Comparison of ENCODE assay signal across 1 cellular context in the genomic region with DNA sequence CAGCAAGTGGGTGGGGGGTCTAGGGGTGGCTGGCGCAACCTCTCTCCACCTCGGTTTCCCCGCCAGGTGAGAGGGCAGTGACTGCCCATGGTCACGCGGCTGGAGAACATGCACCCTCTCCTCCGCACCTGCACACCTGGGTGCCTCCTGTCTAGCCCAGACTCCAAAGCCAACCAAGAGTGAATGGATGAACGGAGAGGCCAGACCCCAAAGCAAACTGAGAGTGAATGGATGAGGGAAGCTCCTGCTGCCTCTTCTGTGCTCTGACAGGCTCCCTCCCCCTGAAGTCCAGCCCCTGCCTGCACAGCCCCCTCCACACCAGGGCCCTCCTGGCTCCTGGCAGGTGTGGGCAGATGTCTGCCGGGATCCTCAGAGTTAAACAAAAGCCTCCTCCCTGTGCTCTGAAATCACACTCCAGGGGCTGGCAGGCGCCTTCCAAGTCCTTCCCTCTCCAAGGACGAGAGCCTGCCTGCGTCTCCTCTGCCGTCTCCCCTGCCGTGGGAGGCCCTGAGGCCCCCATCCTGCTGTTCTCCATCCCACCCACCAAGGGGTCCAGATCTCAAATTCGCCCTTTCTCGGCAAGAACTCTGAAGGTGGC.
TF ChIP-seq lines count a peak whose summit lies in the region.

No MANE protein-coding gene starts in this region.

TF ChIP-seq in SK-N-SH, 30 proteins besides CTCF, POLR2A, EP300 and RAD21 (continued from another document):
- no peak for TF ChIP-seq USF2 (IDR thresholded peaks at IDR 0.05; ENCODE audit: borderline replicate concordance, low read depth, low read length)
- TF ChIP-seq YY1 (IDR thresholded peaks at IDR 0.05; ENCODE audit: low read depth), result no peak
- no peak for TF ChIP-seq GATA2 (CRISPR knock-in tag; IDR thresholded peaks at IDR 0.05)
- no peak for TF ChIP-seq SMC3 (IDR thresholded peaks at IDR 0.05; ENCODE audit: low read depth, low read length)
- TF ChIP-seq FOXJ3 (CRISPR knock-in tag; IDR thresholded peaks at IDR 0.05), result no peak
- no peak for TF ChIP-seq TCF12 (IDR thresholded peaks at IDR 0.05)
